1 cellular context compared by ENCODE assay signal in the genomic region with DNA sequence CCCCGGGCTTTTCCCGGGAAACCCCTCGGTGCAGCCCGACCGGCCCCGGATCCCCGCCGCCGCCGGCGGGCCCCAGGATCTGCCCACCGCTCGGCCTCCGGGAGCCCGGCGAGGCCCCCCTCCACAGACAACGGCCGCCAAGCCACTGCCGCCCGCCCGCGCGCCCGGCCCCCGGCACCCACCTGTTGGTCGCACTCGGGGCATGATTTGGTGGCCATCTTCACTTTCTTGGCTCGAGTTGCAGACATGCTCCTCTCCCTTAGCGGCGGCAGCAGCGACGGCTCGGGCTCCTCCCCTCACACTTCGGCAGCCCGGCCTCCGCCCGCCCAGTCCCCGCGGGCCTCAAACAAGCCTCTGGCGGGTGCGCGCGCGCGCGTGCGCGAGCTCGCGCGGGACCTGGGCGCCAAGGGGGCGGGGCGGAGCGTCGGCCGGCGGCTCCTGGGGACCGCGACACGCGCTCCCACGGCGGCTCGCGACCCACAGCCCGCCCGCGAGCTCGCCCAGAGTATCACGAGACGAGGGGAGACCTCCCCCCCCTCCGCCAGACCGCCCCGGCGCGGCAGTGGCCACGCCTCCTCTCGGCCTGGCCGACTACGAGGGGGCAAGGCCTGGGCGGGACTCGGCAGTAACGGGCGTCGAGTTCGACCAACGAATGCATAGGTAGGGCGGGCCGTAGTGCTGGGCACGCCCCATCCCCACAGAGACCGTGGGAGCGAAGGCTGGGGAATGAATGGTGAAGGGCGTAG.
A peak's percentile ranks its signal among the peaks of the same experiment; 100 is the strongest.
TF ChIP-seq lines count a peak whose summit lies in the region.

A gene with protein sequence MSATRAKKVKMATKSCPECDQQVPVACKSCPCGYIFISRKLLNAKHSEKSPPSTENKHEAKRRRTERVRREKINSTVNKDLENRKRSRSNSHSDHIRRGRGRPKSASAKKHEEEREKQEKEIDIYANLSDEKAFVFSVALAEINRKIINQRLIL (minus strand): TSS at position 279 of the 746 bp plus-strand sequence. CDS start 31 bp downstream, at position 248.

TF ChIP-seq in K562, 482 proteins besides CTCF, POLR2A, EP300 and RAD21 (continued from another document and continues in another):
- TF ChIP-seq UBTF (IDR thresholded peaks at IDR 0.05; ENCODE audit: borderline replicate concordance in 1 of 2, low read depth in 2 of 2, low read length in 2 of 2), result peak; percentile 58 to 93; a peak in 2 of 4 replicates
- no peak for TF ChIP-seq RBM39 (optimal IDR thresholded peaks at IDR 0.05; ENCODE audit: low read depth, low read length)
- TF ChIP-seq, protein P1, sequence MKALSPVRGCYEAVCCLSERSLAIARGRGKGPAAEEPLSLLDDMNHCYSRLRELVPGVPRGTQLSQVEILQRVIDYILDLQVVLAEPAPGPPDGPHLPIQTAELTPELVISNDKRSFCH (CRISPR knock-in tag; IDR thresholded peaks at IDR 0.05), result no peak
- TF ChIP-seq, protein P1 (tag; IDR thresholded peaks at IDR 0.05), result peak; percentile 44; the same call in 1 of the 2 replicates
- TF ChIP-seq LEF1 (IDR thresholded peaks at IDR 0.05), result no peak
- TF ChIP-seq TCFL5 (CRISPR knock-in tag; conservative IDR thresholded peaks at IDR 0.05), result no peak
- peak; percentile 51; the same call in 1 of the 2 replicates for TF ChIP-seq KLF1 (tag; IDR thresholded peaks at IDR 0.05)
- TF ChIP-seq STAT5A (IDR thresholded peaks at IDR 0.05; ENCODE audit: borderline replicate concordance, low read length), result no peak
- 0 out of 2 replicates have a peak, but pooled peaks have one; percentile 9 for TF ChIP-seq JUND (IDR thresholded peaks at IDR 0.05; ENCODE audit: borderline replicate concordance, low read depth, low read length)
- no peak; the same call in 2 of the 3 replicates for TF ChIP-seq JUND (tag; IDR thresholded peaks at IDR 0.05; ENCODE audit: borderline replicate concordance, low read depth, low read length)
- TF ChIP-seq KLF13 (tag; IDR thresholded peaks at IDR 0.05; ENCODE audit: borderline replicate concordance, low read depth), result peak; percentile 17; the same call in 1 of the 2 replicates
- TF ChIP-seq, protein P2, sequence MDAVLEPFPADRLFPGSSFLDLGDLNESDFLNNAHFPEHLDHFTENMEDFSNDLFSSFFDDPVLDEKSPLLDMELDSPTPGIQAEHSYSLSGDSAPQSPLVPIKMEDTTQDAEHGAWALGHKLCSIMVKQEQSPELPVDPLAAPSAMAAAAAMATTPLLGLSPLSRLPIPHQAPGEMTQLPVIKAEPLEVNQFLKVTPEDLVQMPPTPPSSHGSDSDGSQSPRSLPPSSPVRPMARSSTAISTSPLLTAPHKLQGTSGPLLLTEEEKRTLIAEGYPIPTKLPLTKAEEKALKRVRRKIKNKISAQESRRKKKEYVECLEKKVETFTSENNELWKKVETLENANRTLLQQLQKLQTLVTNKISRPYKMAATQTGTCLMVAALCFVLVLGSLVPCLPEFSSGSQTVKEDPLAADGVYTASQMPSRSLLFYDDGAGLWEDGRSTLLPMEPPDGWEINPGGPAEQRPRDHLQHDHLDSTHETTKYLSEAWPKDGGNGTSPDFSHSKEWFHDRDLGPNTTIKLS (IDR thresholded peaks at IDR 0.05; ENCODE audit: borderline replicate concordance, low read depth), result peak; percentile 55; the same call in 1 of the 2 replicates
- 0 out of 2 replicates have a peak, but pooled peaks have one; percentile 24 for TF ChIP-seq NR4A1 (CRISPR knock-in tag; IDR thresholded peaks at IDR 0.05)
- no peak for TF ChIP-seq NR4A1 (tag; IDR thresholded peaks at IDR 0.05)
- TF ChIP-seq, protein P3, sequence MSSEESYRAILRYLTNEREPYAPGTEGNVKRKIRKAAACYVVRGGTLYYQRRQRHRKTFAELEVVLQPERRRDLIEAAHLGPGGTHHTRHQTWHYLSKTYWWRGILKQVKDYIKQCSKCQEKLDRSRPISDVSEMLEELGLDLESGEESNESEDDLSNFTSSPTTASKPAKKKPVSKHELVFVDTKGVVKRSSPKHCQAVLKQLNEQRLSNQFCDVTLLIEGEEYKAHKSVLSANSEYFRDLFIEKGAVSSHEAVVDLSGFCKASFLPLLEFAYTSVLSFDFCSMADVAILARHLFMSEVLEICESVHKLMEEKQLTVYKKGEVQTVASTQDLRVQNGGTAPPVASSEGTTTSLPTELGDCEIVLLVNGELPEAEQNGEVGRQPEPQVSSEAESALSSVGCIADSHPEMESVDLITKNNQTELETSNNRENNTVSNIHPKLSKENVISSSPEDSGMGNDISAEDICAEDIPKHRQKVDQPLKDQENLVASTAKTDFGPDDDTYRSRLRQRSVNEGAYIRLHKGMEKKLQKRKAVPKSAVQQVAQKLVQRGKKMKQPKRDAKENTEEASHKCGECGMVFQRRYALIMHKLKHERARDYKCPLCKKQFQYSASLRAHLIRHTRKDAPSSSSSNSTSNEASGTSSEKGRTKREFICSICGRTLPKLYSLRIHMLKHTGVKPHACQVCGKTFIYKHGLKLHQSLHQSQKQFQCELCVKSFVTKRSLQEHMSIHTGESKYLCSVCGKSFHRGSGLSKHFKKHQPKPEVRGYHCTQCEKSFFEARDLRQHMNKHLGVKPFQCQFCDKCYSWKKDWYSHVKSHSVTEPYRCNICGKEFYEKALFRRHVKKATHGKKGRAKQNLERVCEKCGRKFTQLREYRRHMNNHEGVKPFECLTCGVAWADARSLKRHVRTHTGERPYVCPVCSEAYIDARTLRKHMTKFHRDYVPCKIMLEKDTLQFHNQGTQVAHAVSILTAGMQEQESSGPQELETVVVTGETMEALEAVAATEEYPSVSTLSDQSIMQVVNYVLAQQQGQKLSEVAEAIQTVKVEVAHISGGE (CRISPR knock-in tag; IDR thresholded peaks at IDR 0.05), result peak in 1 of 3 experiments; percentile 59; a peak in 2 of 6 replicates
- peak; percentile 27 for TF ChIP-seq FOS (IDR thresholded peaks at IDR 0.05; ENCODE audit: extremely low read depth, insufficient read length)
- peak; percentile 36; the same call in 1 of the 2 replicates for TF ChIP-seq SOX6 (IDR thresholded peaks at IDR 0.05)
- TF ChIP-seq, protein P4, sequence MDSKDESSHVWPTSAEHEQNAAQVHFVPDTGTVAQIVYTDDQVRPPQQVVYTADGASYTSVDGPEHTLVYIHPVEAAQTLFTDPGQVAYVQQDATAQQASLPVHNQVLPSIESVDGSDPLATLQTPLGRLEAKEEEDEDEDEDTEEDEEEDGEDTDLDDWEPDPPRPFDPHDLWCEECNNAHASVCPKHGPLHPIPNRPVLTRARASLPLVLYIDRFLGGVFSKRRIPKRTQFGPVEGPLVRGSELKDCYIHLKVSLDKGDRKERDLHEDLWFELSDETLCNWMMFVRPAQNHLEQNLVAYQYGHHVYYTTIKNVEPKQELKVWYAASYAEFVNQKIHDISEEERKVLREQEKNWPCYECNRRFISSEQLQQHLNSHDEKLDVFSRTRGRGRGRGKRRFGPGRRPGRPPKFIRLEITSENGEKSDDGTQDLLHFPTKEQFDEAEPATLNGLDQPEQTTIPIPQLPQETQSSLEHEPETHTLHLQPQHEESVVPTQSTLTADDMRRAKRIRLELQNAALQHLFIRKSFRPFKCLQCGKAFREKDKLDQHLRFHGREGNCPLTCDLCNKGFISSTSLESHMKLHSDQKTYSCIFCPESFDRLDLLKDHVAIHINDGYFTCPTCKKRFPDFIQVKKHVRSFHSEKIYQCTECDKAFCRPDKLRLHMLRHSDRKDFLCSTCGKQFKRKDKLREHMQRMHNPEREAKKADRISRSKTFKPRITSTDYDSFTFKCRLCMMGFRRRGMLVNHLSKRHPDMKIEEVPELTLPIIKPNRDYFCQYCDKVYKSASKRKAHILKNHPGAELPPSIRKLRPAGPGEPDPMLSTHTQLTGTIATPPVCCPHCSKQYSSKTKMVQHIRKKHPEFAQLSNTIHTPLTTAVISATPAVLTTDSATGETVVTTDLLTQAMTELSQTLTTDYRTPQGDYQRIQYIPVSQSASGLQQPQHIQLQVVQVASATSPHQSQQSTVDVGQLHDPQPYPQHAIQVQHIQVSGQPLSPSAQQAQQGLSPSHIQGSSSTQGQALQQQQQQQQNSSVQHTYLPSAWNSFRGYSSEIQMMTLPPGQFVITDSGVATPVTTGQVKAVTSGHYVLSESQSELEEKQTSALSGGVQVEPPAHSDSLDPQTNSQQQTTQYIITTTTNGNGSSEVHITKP (IDR thresholded peaks at IDR 0.05; ENCODE audit: partially characterized antibody), result no peak
- peak; percentile 41; the same call in 1 of the 2 replicates for TF ChIP-seq NFIC (IDR thresholded peaks at IDR 0.05)
- TF ChIP-seq SREBF2 (CRISPR knock-in tag; IDR thresholded peaks at IDR 0.05), result no peak
- no peak for TF ChIP-seq HLTF (IDR thresholded peaks at IDR 0.05)
- TF ChIP-seq GATAD2A (IDR thresholded peaks at IDR 0.05), result no peak
- peak; percentile 44 for TF ChIP-seq HMGN3 (IDR thresholded peaks at IDR 0.05; ENCODE audit: borderline replicate concordance, extremely low read depth, insufficient read length, low read depth, low read length)
- no peak for TF ChIP-seq FOSL1 (tag; conservative IDR thresholded peaks at IDR 0.05)
- TF ChIP-seq COPS2 (conservative IDR thresholded peaks at IDR 0.05), result no peak
- TF ChIP-seq MAZ (CRISPR knock-in tag; conservative IDR thresholded peaks at IDR 0.05 in 1 of 2, IDR thresholded peaks at IDR 0.05 in 1 of 2), result peak; percentile 61 to 77
- peak; percentile 47 for TF ChIP-seq RBM25 (IDR thresholded peaks at IDR 0.05; ENCODE audit: low read depth, low read length, severe bottlenecking)
- peak; percentile 24; the same call in 1 of the 2 replicates for TF ChIP-seq SIN3B (IDR thresholded peaks at IDR 0.05; ENCODE audit: low read depth)
- TF ChIP-seq, protein P5, sequence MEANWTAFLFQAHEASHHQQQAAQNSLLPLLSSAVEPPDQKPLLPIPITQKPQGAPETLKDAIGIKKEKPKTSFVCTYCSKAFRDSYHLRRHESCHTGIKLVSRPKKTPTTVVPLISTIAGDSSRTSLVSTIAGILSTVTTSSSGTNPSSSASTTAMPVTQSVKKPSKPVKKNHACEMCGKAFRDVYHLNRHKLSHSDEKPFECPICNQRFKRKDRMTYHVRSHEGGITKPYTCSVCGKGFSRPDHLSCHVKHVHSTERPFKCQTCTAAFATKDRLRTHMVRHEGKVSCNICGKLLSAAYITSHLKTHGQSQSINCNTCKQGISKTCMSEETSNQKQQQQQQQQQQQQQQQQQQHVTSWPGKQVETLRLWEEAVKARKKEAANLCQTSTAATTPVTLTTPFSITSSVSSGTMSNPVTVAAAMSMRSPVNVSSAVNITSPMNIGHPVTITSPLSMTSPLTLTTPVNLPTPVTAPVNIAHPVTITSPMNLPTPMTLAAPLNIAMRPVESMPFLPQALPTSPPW (CRISPR knock-in tag; IDR thresholded peaks at IDR 0.05), result peak; percentile 96
- TF ChIP-seq ESRRA (IDR thresholded peaks at IDR 0.05; ENCODE audit: borderline replicate concordance, low read depth), result 0 out of 2 replicates have a peak, but pooled peaks have one; percentile 17
- TF ChIP-seq TSC22D4 (tag; IDR thresholded peaks at IDR 0.05), result no peak
- TF ChIP-seq CBFA2T3 (IDR thresholded peaks at IDR 0.05), result no peak
- TF ChIP-seq MTA1 (IDR thresholded peaks at IDR 0.05; ENCODE audit: borderline replicate concordance), result peak; percentile 45; the same call in 1 of the 2 replicates
- TF ChIP-seq ZNF398 (CRISPR knock-in tag; IDR thresholded peaks at IDR 0.05), result no peak
- peak; percentile 34 for TF ChIP-seq NEUROD1 (IDR thresholded peaks at IDR 0.05; ENCODE audit: borderline replicate concordance, low read depth, low read length, partially characterized antibody)
- TF ChIP-seq, protein P6, sequence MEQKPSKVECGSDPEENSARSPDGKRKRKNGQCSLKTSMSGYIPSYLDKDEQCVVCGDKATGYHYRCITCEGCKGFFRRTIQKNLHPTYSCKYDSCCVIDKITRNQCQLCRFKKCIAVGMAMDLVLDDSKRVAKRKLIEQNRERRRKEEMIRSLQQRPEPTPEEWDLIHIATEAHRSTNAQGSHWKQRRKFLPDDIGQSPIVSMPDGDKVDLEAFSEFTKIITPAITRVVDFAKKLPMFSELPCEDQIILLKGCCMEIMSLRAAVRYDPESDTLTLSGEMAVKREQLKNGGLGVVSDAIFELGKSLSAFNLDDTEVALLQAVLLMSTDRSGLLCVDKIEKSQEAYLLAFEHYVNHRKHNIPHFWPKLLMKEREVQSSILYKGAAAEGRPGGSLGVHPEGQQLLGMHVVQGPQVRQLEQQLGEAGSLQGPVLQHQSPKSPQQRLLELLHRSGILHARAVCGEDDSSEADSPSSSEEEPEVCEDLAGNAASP (IDR thresholded peaks at IDR 0.05), result no peak
- peak; percentile 22 for TF ChIP-seq POLR2B (IDR thresholded peaks at IDR 0.05; ENCODE audit: low read depth, partially characterized antibody)
